ENCODE assay signal across 1 cellular context in the genomic region with DNA sequence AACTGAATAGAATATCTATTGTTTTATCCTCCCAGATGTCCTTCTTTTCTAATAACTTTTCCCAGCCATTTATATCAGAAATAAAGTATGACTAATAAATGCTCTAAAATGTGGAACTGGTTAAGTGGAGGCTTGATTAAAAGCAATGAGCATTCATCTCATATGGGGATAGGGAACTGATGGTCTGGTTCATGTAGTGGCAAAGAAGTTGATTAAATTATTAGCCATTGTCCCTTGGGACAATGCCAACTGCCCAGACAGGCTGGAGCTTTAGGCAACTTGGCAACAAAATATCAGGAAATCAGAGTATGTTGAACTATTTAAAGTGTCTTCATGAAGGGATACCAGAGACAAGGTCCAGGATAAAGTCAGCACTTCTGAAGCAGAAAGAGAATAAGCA.
TF ChIP-seq lines count a peak whose summit lies in the region.

No MANE protein-coding gene starts in this region.

TF ChIP-seq in SK-N-SH treated with all-trans-retinoic acid at 6 μM for 48 hours, 23 proteins besides CTCF, POLR2A, EP300 and RAD21 (continued from another document):
- TF ChIP-seq TCF4 (CRISPR knock-in tag; IDR thresholded peaks at IDR 0.05; ENCODE audit: borderline replicate concordance) (peak; percentile 95), ZFP30 (CRISPR knock-in tag; IDR thresholded peaks at IDR 0.05) (no peak), ZC3H10 (CRISPR knock-in tag; IDR thresholded peaks at IDR 0.05) (no peak), ZNF70 (CRISPR knock-in tag; IDR thresholded peaks at IDR 0.05) (no peak), PPARA (CRISPR knock-in tag; IDR thresholded peaks at IDR 0.05; ENCODE audit: borderline replicate concordance) (no peak), ZNF565 (CRISPR knock-in tag; conservative IDR thresholded peaks at IDR 0.05; ENCODE audit: low read depth) (no peak), TOX (CRISPR knock-in tag; IDR thresholded peaks at IDR 0.05; ENCODE audit: borderline replicate concordance) (no peak), ZNF8 (CRISPR knock-in tag; IDR thresholded peaks at IDR 0.05) (peak; percentile 18; the same call in 1 of the 2 replicates), SNAI2 (CRISPR knock-in tag; IDR thresholded peaks at IDR 0.05) (no peak), ISL1 (CRISPR knock-in tag; IDR thresholded peaks at IDR 0.05) (peak; percentile 95)
- TF ChIP-seq, protein P1, sequence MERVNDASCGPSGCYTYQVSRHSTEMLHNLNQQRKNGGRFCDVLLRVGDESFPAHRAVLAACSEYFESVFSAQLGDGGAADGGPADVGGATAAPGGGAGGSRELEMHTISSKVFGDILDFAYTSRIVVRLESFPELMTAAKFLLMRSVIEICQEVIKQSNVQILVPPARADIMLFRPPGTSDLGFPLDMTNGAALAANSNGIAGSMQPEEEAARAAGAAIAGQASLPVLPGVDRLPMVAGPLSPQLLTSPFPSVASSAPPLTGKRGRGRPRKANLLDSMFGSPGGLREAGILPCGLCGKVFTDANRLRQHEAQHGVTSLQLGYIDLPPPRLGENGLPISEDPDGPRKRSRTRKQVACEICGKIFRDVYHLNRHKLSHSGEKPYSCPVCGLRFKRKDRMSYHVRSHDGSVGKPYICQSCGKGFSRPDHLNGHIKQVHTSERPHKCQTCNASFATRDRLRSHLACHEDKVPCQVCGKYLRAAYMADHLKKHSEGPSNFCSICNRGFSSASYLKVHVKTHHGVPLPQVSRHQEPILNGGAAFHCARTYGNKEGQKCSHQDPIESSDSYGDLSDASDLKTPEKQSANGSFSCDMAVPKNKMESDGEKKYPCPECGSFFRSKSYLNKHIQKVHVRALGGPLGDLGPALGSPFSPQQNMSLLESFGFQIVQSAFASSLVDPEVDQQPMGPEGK (CRISPR knock-in tag; IDR thresholded peaks at IDR 0.05; ENCODE audit: borderline replicate concordance) = peak; percentile 31; the same call in 1 of the 2 replicates
- TF ChIP-seq, protein P2, sequence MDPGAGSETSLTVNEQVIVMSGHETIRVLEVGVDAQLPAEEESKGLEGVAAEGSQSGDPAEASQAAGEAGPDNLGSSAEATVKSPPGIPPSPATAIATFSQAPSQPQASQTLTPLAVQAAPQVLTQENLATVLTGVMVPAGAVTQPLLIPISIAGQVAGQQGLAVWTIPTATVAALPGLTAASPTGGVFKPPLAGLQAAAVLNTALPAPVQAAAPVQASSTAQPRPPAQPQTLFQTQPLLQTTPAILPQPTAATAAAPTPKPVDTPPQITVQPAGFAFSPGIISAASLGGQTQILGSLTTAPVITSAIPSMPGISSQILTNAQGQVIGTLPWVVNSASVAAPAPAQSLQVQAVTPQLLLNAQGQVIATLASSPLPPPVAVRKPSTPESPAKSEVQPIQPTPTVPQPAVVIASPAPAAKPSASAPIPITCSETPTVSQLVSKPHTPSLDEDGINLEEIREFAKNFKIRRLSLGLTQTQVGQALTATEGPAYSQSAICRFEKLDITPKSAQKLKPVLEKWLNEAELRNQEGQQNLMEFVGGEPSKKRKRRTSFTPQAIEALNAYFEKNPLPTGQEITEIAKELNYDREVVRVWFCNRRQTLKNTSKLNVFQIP (CRISPR knock-in tag; IDR thresholded peaks at IDR 0.05; ENCODE audit: borderline replicate concordance, low read depth) = no peak
- TF ChIP-seq, protein P3, sequence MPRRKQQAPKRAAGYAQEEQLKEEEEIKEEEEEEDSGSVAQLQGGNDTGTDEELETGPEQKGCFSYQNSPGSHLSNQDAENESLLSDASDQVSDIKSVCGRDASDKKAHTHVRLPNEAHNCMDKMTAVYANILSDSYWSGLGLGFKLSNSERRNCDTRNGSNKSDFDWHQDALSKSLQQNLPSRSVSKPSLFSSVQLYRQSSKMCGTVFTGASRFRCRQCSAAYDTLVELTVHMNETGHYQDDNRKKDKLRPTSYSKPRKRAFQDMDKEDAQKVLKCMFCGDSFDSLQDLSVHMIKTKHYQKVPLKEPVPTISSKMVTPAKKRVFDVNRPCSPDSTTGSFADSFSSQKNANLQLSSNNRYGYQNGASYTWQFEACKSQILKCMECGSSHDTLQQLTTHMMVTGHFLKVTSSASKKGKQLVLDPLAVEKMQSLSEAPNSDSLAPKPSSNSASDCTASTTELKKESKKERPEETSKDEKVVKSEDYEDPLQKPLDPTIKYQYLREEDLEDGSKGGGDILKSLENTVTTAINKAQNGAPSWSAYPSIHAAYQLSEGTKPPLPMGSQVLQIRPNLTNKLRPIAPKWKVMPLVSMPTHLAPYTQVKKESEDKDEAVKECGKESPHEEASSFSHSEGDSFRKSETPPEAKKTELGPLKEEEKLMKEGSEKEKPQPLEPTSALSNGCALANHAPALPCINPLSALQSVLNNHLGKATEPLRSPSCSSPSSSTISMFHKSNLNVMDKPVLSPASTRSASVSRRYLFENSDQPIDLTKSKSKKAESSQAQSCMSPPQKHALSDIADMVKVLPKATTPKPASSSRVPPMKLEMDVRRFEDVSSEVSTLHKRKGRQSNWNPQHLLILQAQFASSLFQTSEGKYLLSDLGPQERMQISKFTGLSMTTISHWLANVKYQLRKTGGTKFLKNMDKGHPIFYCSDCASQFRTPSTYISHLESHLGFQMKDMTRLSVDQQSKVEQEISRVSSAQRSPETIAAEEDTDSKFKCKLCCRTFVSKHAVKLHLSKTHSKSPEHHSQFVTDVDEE (CRISPR knock-in tag; IDR thresholded peaks at IDR 0.05) = peak; percentile 72
- TF ChIP-seq, protein P4, sequence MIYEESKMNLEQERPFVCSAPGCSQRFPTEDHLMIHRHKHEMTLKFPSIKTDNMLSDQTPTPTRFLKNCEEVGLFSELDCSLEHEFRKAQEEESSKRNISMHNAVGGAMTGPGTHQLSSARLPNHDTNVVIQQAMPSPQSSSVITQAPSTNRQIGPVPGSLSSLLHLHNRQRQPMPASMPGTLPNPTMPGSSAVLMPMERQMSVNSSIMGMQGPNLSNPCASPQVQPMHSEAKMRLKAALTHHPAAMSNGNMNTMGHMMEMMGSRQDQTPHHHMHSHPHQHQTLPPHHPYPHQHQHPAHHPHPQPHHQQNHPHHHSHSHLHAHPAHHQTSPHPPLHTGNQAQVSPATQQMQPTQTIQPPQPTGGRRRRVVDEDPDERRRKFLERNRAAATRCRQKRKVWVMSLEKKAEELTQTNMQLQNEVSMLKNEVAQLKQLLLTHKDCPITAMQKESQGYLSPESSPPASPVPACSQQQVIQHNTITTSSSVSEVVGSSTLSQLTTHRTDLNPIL (CRISPR knock-in tag; IDR thresholded peaks at IDR 0.05; ENCODE audit: low read depth) = no peak
TF ChIP-seq in SK-N-SH treated with all-trans-retinoic acid at 6 μM for 48 hours: peak in this region for 5.
